ENCODE assay signal across 20 cellular contexts in genomic region chr1:31681421-31681820, GRCh38. TPM values are rescaled to one million over a fixed set of nuclear protein-coding genes. Genes with fewer than 3 reads are reported as not detected.
"Had no signal": no experiment of that assay in that cellular context is flagged by ENCODE, and none has a peak within 500 bp of the region (broad histone marks: within the 10 kb centered on the region; RNA-seq: fewer than 3 reads in every experiment).

No MANE protein-coding gene starts in this region.

- H3K27ac Mint-ChIP-seq: activated CD4-positive, alpha-beta T cell treated with anti-CD3 and anti-CD28 coated beads, Interleukin-2, amount 10 ng/mL, durations not matched to agents 7 days and 5 days; activated naive CD4-positive, alpha-beta T cell treated with anti-CD3 and anti-CD28 coated beads, Interleukin-2, amount 10 ng/mL, durations not matched to agents 7 days and 5 days; activated naive CD8-positive, alpha-beta T cell treated with anti-CD3 and anti-CD28 coated beads, Interleukin-2, amount 50 U/mL, for 24 hours; natural killer cell treated with Interleukin-12 subunit alpha and Interleukin-12 subunit beta and Interleukin-15 and Interleukin-18, amount 100 ng/mL, for 72 hours; stimulated activated memory B cell treated with anti-CD40 and anti-IgM and Interleukin-4, amounts not matched to agents 10 μg/mL and 1 μg/mL and 100 μg/mL, for 72 hours; T-helper 1 cell treated with Interleukin-12 subunit alpha and Interleukin-12 subunit beta and Interleukin-4 antibody, amounts not matched to agents 30 μg/mL and 1 μg/mL, for 36 hours had no signal

- H3K4me3 Mint-ChIP-seq: activated CD4-positive, alpha-beta T cell treated with anti-CD3 and anti-CD28 coated beads, Interleukin-2, amount 10 ng/mL, durations not matched to agents 7 days and 5 days; activated naive CD4-positive, alpha-beta T cell treated with anti-CD3 and anti-CD28 coated beads, Interleukin-2, amount 10 ng/mL, durations not matched to agents 7 days and 5 days; activated naive CD8-positive, alpha-beta T cell treated with anti-CD3 and anti-CD28 coated beads, Interleukin-2, amount 50 U/mL, for 24 hours; activated T-cell treated with anti-CD3 and anti-CD28 coated beads, Interleukin-2, amount 50 U/mL, for 4 hours; natural killer cell treated with Interleukin-12 subunit alpha and Interleukin-12 subunit beta and Interleukin-15 and Interleukin-18, amount 100 ng/mL, for 72 hours; stimulated activated memory B cell treated with anti-CD40 and anti-IgM and Interleukin-4, amounts not matched to agents 10 μg/mL and 1 μg/mL and 100 μg/mL, for 72 hours; T-helper 1 cell treated with Interleukin-12 subunit alpha and Interleukin-12 subunit beta and Interleukin-4 antibody, amounts not matched to agents 30 μg/mL and 1 μg/mL, for 36 hours had no signal

- H3K9me3 ChIP-seq: sigmoid colon, spleen had no signal

- ATAC-seq: activated CD4-positive, CD25-positive, alpha-beta regulatory T cell treated with anti-CD3 and anti-CD28 coated beads, Interleukin-2, amount 50 U/mL, for 24 hours; activated naive CD8-positive, alpha-beta T cell treated with anti-CD3 and anti-CD28 coated beads, Interleukin-2, amount 50 U/mL, for 24 hours; activated T-cell treated with anti-CD3 and anti-CD28 coated beads, Interleukin-2, amount 50 U/mL, for 4 hours; natural killer cell treated with Interleukin-12 subunit alpha and Interleukin-12 subunit beta and Interleukin-15 and Interleukin-18, amount 100 ng/mL, for 72 hours; stimulated activated memory B cell treated with anti-CD40 and anti-IgM and Interleukin-4, amounts not matched to agents 10 μg/mL and 1 μg/mL and 100 μg/mL, for 72 hours had no signal

- H3K9me3 Mint-ChIP-seq: activated CD4-positive, alpha-beta T cell treated with anti-CD3 and anti-CD28 coated beads, Interleukin-2, amount 10 ng/mL, durations not matched to agents 7 days and 5 days; activated naive CD4-positive, alpha-beta T cell treated with anti-CD3 and anti-CD28 coated beads, Interleukin-2, amount 10 ng/mL, durations not matched to agents 7 days and 5 days; activated naive CD8-positive, alpha-beta T cell treated with anti-CD3 and anti-CD28 coated beads, Interleukin-2, amount 50 U/mL, for 24 hours; activated T-cell treated with anti-CD3 and anti-CD28 coated beads, Interleukin-2, amount 50 U/mL, for 4 hours; natural killer cell treated with Interleukin-12 subunit alpha and Interleukin-12 subunit beta and Interleukin-15 and Interleukin-18, amount 100 ng/mL, for 72 hours; stimulated activated memory B cell treated with anti-CD40 and anti-IgM and Interleukin-4, amounts not matched to agents 10 μg/mL and 1 μg/mL and 100 μg/mL, for 72 hours; T-helper 1 cell treated with Interleukin-12 subunit alpha and Interleukin-12 subunit beta and Interleukin-4 antibody, amounts not matched to agents 30 μg/mL and 1 μg/mL, for 36 hours had no signal

- H3K27ac ChIP-seq: epithelial cell of prostate, spleen had no signal

- H3K36me3 Mint-ChIP-seq: activated naive CD4-positive, alpha-beta T cell treated with anti-CD3 and anti-CD28 coated beads, Interleukin-2, amount 10 ng/mL, durations not matched to agents 7 days and 5 days; natural killer cell treated with Interleukin-12 subunit alpha and Interleukin-12 subunit beta and Interleukin-15 and Interleukin-18, amount 100 ng/mL, for 72 hours; stimulated activated memory B cell treated with anti-CD40 and anti-IgM and Interleukin-4, amounts not matched to agents 10 μg/mL and 1 μg/mL and 100 μg/mL, for 72 hours had no signal

- H3K27me3 ChIP-seq: sigmoid colon had no signal

- H3K4me1 ChIP-seq: spleen had no signal

- H3K27me3 Mint-ChIP-seq: activated CD4-positive, alpha-beta T cell treated with anti-CD3 and anti-CD28 coated beads, Interleukin-2, amount 10 ng/mL, durations not matched to agents 7 days and 5 days had no signal

- H3K4me3 ChIP-seq: sigmoid colon, spleen had no signal

- H3K36me3 ChIP-seq: spleen had no signal

- H3K4me1 Mint-ChIP-seq: activated CD4-positive, alpha-beta T cell treated with anti-CD3 and anti-CD28 coated beads, Interleukin-2, amount 10 ng/mL, durations not matched to agents 7 days and 5 days; activated naive CD4-positive, alpha-beta T cell treated with anti-CD3 and anti-CD28 coated beads, Interleukin-2, amount 10 ng/mL, durations not matched to agents 7 days and 5 days; activated naive CD8-positive, alpha-beta T cell treated with anti-CD3 and anti-CD28 coated beads, Interleukin-2, amount 50 U/mL, for 24 hours; stimulated activated memory B cell treated with anti-CD40 and anti-IgM and Interleukin-4, amounts not matched to agents 10 μg/mL and 1 μg/mL and 100 μg/mL, for 72 hours had no signal

- DNase-seq: activated CD4-positive, alpha-beta T cell treated with anti-CD3 and anti-CD28 coated beads, Interleukin-2, amount 10 ng/mL, durations not matched to agents 7 days and 5 days; activated CD8-positive, alpha-beta memory T cell treated with anti-CD3 and anti-CD28 coated beads, Interleukin-2, amount 50 U/mL, for 4 hours; activated naive CD4-positive, alpha-beta T cell treated with anti-CD3 and anti-CD28 coated beads, Interleukin-2, amount 10 ng/mL, durations not matched to agents 7 days and 5 days; activated naive CD8-positive, alpha-beta T cell treated with anti-CD3 and anti-CD28 coated beads, Interleukin-2, amount 50 U/mL, for 24 hours; activated T-cell treated with anti-CD3 and anti-CD28 coated beads, Interleukin-2, amount 50 U/mL, for 4 hours; anterior cingulate cortex; dermis blood vessel endothelial cell; effector memory CD4-positive, alpha-beta T cell; mesenchymal stem cell; occipital lobe; posterior cingulate gyrus; sigmoid colon; spleen; stimulated activated CD4-positive, alpha-beta T cell treated with anti-CD3 and anti-CD28 coated beads, Interleukin-4, amount 100 ng/mL, for 4 hours had no signal

- FAIRE-seq: bronchial epithelial cell had no signal

RNA-seq across cellular contexts. Expression of gene COL16A1, which starts 22.4 kb away (rescaled TPM):
- total RNA-seq: activated CD4-positive, alpha-beta T cell treated with anti-CD3 and anti-CD28 coated beads, Interleukin-2, amount 10 ng/mL, durations not matched to agents 7 days and 5 days had no signal
